ENCODE assay signal across 8 cellular contexts in the genomic region with DNA sequence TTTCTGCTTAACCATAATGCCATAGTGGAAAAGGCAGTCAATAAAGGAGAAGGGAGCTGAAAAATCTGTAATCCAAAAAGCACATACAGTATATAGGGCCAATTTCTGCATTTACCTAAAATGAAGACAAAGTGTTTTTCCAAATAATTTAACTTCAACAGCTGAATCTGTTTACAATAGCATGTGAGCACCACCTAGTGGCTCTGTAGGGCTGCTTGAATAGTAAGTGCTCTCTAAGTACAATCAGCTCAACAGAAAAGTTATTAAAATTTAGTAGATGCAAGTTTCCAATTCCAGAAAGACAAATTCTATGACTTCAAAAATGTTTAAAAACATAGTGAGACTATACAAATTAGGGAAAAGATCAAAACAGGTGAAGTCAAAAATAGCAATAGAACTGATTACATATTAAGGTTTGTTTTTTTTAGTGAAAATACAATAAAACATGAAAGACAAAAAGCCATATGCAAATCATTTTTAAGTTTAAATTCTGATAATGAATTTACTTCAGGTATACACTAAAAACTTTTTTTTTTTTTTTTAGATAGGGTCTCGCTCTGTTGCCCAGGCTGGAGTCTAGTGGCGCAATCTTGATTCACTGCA.
DNase-seq lines count a peak whose midpoint lies in the region; ATAC-seq and TF ChIP-seq lines count a peak whose summit lies in the region.

No MANE protein-coding gene starts in this region.

- no peaks in the 10 kb centered on the region for H3K9me3 ChIP-seq in neural cell (ENCODE audit: low read length)

- no peak overlapping the region for H3K9ac ChIP-seq in neural cell (ENCODE audit: low read length)

- H4K20me1 ChIP-seq in neural cell (ENCODE audit: insufficient read depth), result no peaks in the 10 kb centered on the region

- TF ChIP-seq EP300 in neural cell (conservative IDR thresholded peaks at IDR 0.05; ENCODE audit: poor library complexity, severe bottlenecking), result no peak

- no peak overlapping the region for H3K4me2 ChIP-seq in neural cell (ENCODE audit: low read length)

- no peaks in the 10 kb centered on the region for H3F3A ChIP-seq in neural cell (ENCODE audit: insufficient read depth, low read length, poor library complexity, severe bottlenecking)

- peak; percentile 91 for TF ChIP-seq CTCF in neural cell (IDR thresholded peaks at IDR 0.05; ENCODE audit: poor library complexity, severe bottlenecking)

- peak; percentile 90 for TF ChIP-seq RAD21 in neural cell (conservative IDR thresholded peaks at IDR 0.05)

- no peak overlapping the region for H3K27ac ChIP-seq in neural cell (ENCODE audit: low read length)

- no peaks in the 10 kb centered on the region for H3K79me2 ChIP-seq in neural cell (replicated peaks; ENCODE audit: insufficient read depth, low read length)

- no peak overlapping the region for H3K4me3 ChIP-seq in neural cell (ENCODE audit: low read length)

- H3K9me2 ChIP-seq in neural cell (ENCODE audit: insufficient read depth, low read length), result no peaks in the 10 kb centered on the region

- no peaks in the 10 kb centered on the region for H3K27me3 ChIP-seq in neural cell (ENCODE audit: insufficient read depth, low read depth, low read length)

- ATAC-seq in esophagus mucosa (peak; percentile 69), HG02852 (IDR thresholded peaks at IDR 0.05; ENCODE audit: unreplicated experiment) (no peak)

- DNase-seq in Ammon's horn (ENCODE audit: low spot score) (peak; percentile 85), H4 (ENCODE audit: low spot score) (peak; percentile 79), NCI-H460 (ENCODE audit: extremely low read depth, low read depth) (peak; percentile 48), ureter (ENCODE audit: low spot score) (peak; percentile 58)
- peak; percentile 55 to 56 for DNase-seq in activated CD4-positive, alpha-beta T cell treated with anti-CD3 and anti-CD28 coated beads for 4 hours

- H3K36me3 ChIP-seq in neural cell (ENCODE audit: insufficient read depth, low read length), result no peaks in the 10 kb centered on the region

- H2AFZ ChIP-seq in neural cell (ENCODE audit: low read depth, low read length), result no peak overlapping the region

TF ChIP-seq in neural cell, 6 proteins besides CTCF, POLR2A, EP300 and RAD21:
- peak; percentile 89 for TF ChIP-seq SMC3 (conservative IDR thresholded peaks at IDR 0.05; ENCODE audit: poor library complexity)
- no peak for TF ChIP-seq POLR2AphosphoS5 (IDR thresholded peaks at IDR 0.05)
- no peak for TF ChIP-seq TAF1 (IDR thresholded peaks at IDR 0.05; ENCODE audit: low read depth)
